24 cellular contexts compared by ENCODE assay signal in the genomic region with DNA sequence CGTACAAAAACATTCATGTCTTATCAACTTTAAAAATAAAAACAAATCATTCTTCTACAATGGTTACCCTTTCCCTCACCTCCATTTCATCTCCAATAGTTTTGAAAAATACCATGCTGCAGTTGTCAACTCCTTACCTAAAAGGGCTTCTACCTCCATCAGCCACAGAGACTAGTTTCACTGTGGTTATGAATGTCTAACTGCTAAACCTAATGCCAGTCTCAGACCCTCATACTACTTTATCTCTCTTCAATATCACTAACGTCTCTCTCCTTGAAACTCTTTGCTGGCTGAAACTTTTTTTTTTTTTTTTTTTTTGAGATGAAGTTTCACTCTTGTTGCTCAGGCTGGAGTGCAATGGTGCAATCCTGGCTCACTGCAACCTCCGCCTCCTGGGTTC. TPM values are rescaled to one million over a fixed set of nuclear protein-coding genes. Genes with fewer than 3 reads are reported as not detected.
DNase-seq lines count a peak whose midpoint lies in the region; ATAC-seq, FAIRE-seq and TF ChIP-seq lines count a peak whose summit lies in the region.
"Had no signal": no experiment of that assay in that cellular context is flagged by ENCODE, and none has a peak within 500 bp of the region (broad histone marks: within the 10 kb centered on the region; RNA-seq: fewer than 3 reads in every experiment).

No MANE protein-coding gene starts in this region.

- no peak overlapping the region for H3K9ac ChIP-seq in KMS-11

- H3K79me2 ChIP-seq in DOHH2 (ENCODE audit: control insufficient read depth, low read length) = peaks cover 35% of the 10 kb centered on the region
- peaks cover 27% of the 10 kb centered on the region; the same call in 1 of the 2 replicates for H3K79me2 ChIP-seq in KMS-11 (ENCODE audit: insufficient read depth, low read depth)

- no peak for TF ChIP-seq CTCF in DOHH2 (IDR thresholded peaks at IDR 0.05; ENCODE audit: low read depth, low read length, poor library complexity, severe bottlenecking)
- TF ChIP-seq CTCF in KMS-11 (conservative IDR thresholded peaks at IDR 0.05; ENCODE audit: low read depth, low read length) = no peak

- H3K36me3 ChIP-seq in DOHH2 (ENCODE audit: control insufficient read depth, low read length) (no peaks in the 10 kb centered on the region), KMS-11 (ENCODE audit: insufficient read depth) (no peaks in the 10 kb centered on the region), SJCRH30 (no peaks in the 10 kb centered on the region)
- H3K36me3 ChIP-seq: pancreas had no signal

- DNase-seq in HTR-8/SVneo (ENCODE audit: insufficient read length, low spot score) (no peak), posterior vena cava (ENCODE audit: low spot score) (no peak), SJCRH30 (no peak)
- DNase-seq: activated CD4-positive, alpha-beta T cell treated with anti-CD3 and anti-CD28 coated beads, Interleukin-2, amount 10 ng/mL, durations not matched to agents 24 days and 14 days; activated naive CD4-positive, alpha-beta T cell treated with Interleukin-2 at 50 U/mL for 16 hours; CD4-positive, alpha-beta T cell; DMS 273 treated with DMSO at 0.1 percent for 48 hours; immature natural killer cell; KG1; left ventricle myocardium superior; NCI-H2029; NCI-H345; pancreas; PC-9; SIG-M5; stimulated activated CD4-positive, alpha-beta T cell treated with anti-CD3 and anti-CD28 coated beads, Interleukin-15, amount 100 ng/mL, for 24 hours had no signal

- H3F3A ChIP-seq in DOHH2 (ENCODE audit: control insufficient read depth, insufficient read depth) = no peaks in the 10 kb centered on the region

- H3K4me2 ChIP-seq in DOHH2 (ENCODE audit: low read length) (peak overlapping the region; percentile 37; the same call in 1 of the 2 replicates), KMS-11 (peak overlapping the region; percentile 40)
- H3K4me2 ChIP-seq: PC-9 had no signal

- no peak overlapping the region for H3K27ac ChIP-seq in DOHH2 (ENCODE audit: low read depth, low read length)
- peak overlapping the region; percentile 46 for H3K27ac ChIP-seq in KMS-11
- no peak overlapping the region for H3K27ac ChIP-seq in SJCRH30
- H3K27ac ChIP-seq: epithelial cell of prostate, pancreas, PC-9 had no signal

- H2AFZ ChIP-seq in KMS-11 (ENCODE audit: low read depth) = no peak overlapping the region
- H2AFZ ChIP-seq: PC-9 had no signal

- H4K20me1 ChIP-seq in DOHH2 (ENCODE audit: control insufficient read depth, insufficient read depth, low read depth, low read length) (no peaks in the 10 kb centered on the region), KMS-11 (ENCODE audit: insufficient read depth) (no peaks in the 10 kb centered on the region)

- H3K4me3 ChIP-seq in DOHH2 (ENCODE audit: low read length) = no peak overlapping the region
- no peak overlapping the region for H3K4me3 ChIP-seq in KMS-11 (IDR thresholded peaks at IDR 0.05; ENCODE audit: insufficient read depth, low read depth, low read length)
- H3K4me3 ChIP-seq in SJCRH30 = no peak overlapping the region
- H3K4me3 ChIP-seq: pancreas, PC-9 had no signal

- peaks cover 31% of the 10 kb centered on the region for H3K4me1 ChIP-seq in DOHH2 (ENCODE audit: control insufficient read depth, low read length)
- H3K4me1 ChIP-seq in KMS-11 (ENCODE audit: low read depth, poor library complexity, severe bottlenecking) = peaks cover 69% of the 10 kb centered on the region
- H3K4me1 ChIP-seq in SJCRH30 = peaks cover 3% of the 10 kb centered on the region; the same call in 1 of the 2 replicates

- H3K27me3 ChIP-seq in DOHH2 (ENCODE audit: control insufficient read depth, low read length) (no peaks in the 10 kb centered on the region), KMS-11 (ENCODE audit: insufficient read depth, low read depth) (no peaks in the 10 kb centered on the region), SJCRH30 (no peaks in the 10 kb centered on the region)
- H3K27me3 ChIP-seq: pancreas had no signal

- no peak for FAIRE-seq in HTR-8/SVneo (lab: Jason Lieb, UNC)
- FAIRE-seq: astrocyte, pancreas had no signal

- ATAC-seq in GM18861 (IDR thresholded peaks at IDR 0.05; ENCODE audit: unreplicated experiment) (peak; percentile 52), GM21528 (IDR thresholded peaks at IDR 0.05; ENCODE audit: low FRiP score, unreplicated experiment) (peak; percentile 66), HG03108 (IDR thresholded peaks at IDR 0.05; ENCODE audit: unreplicated experiment) (no peak)
- ATAC-seq: left ventricle myocardium superior, pancreas, sciatic nerve had no signal

- H3K9me3 ChIP-seq in DOHH2 (ENCODE audit: control insufficient read depth, insufficient read depth, low read length) = no peaks in the 10 kb centered on the region
- 0 out of 2 replicates have a peak, but pooled peaks cover 3% of the 10 kb centered on the region for H3K9me3 ChIP-seq in SJCRH30 (replicated peaks)
- H3K9me3 ChIP-seq: pancreas had no signal

- intact Hi-C loops in posterior vena cava (cut with DNase I) = no loop called here

- H3K9me2 ChIP-seq in DOHH2 (replicated peaks; ENCODE audit: control insufficient read depth, low read length) = no peaks in the 10 kb centered on the region

RNA-seq across cellular contexts. Expression of gene LNX2, which starts 27.1 kb away (rescaled TPM):
- 1 to 10 TPM; 4.9 to 7.6 TPM for total RNA-seq in posterior vena cava
- 14.9 and 16.7 TPM in 2 replicates for total RNA-seq in SJCRH30 (2014; rRNA removed; shearing (Covaris generic))

RNA-seq across cellular contexts. Expression of gene POLR1D, which starts 28.4 kb away (rescaled TPM):
- 10 to 100 TPM; 53.2 to 56.5 TPM for total RNA-seq in posterior vena cava
- 172 and 182 TPM in 2 replicates for total RNA-seq in SJCRH30 (2014; rRNA removed; shearing (Covaris generic))
